ENCODE assay signal across 30 cellular contexts in genomic region chr11:19996591-19996990, GRCh38.
"Had no signal": no experiment of that assay in that cellular context is flagged by ENCODE, and none has a peak within 500 bp of the region (broad histone marks: within the 10 kb centered on the region; RNA-seq: fewer than 3 reads in every experiment).

No MANE protein-coding gene starts in this region.

- H3K4me1 ChIP-seq: parathyroid adenoma had no signal

- H3K9me3 Mint-ChIP-seq: activated CD4-positive, alpha-beta memory T cell treated with anti-CD3 and anti-CD28 coated beads for 36 hours; activated CD4-positive, alpha-beta T cell treated with anti-CD3 and anti-CD28 coated beads, Interleukin-2, amount 10 ng/mL, durations not matched to agents 24 days and 14 days; immature natural killer cell; stimulated activated effector memory CD8-positive, alpha-beta T cell treated with anti-CD3 and anti-CD28 coated beads, Interleukin-12 subunit alpha, Interleukin-12 subunit beta, amount 100 ng/mL, for 72 hours had no signal

- H3K4me1 Mint-ChIP-seq: activated CD4-positive, alpha-beta T cell treated with anti-CD3 and anti-CD28 coated beads, Interleukin-2, amount 10 ng/mL, durations not matched to agents 24 days and 14 days; stimulated activated effector memory CD8-positive, alpha-beta T cell treated with anti-CD3 and anti-CD28 coated beads, Interleukin-12 subunit alpha, Interleukin-12 subunit beta, amount 100 ng/mL, for 72 hours; T-helper 17 cell had no signal

- H3K27ac ChIP-seq: gastroesophageal sphincter, lower lobe of right lung, parathyroid adenoma, psoas muscle, sigmoid colon, thoracic aorta, upper lobe of right lung had no signal

- DNase-seq: activated CD4-positive, alpha-beta memory T cell treated with anti-CD3 and anti-CD28 coated beads for 36 hours; activated CD4-positive, alpha-beta T cell treated with anti-CD3 and anti-CD28 coated beads, Interleukin-2, amount 10 ng/mL, durations not matched to agents 24 days and 14 days; activated CD4-positive, CD25-positive, alpha-beta regulatory T cell treated with anti-CD3 and anti-CD28 coated beads, Interleukin-2, amount 50 U/mL, for 72 hours; activated CD8-positive, alpha-beta memory T cell treated with anti-CD3 and anti-CD28 coated beads, Interleukin-2, amount 50 U/mL, for 4 hours; activated gamma-delta T cell; activated naive CD4-positive, alpha-beta T cell treated with anti-CD3 and anti-CD28 coated beads, Interleukin-2, amount 50 U/mL, for 16 hours; activated T-cell treated with anti-CD3 and anti-CD28 coated beads, Interleukin-2, amount 50 U/mL, for 1 hour; anterior cingulate cortex; dorsolateral prefrontal cortex; effector memory CD4-positive, alpha-beta T cell; hippocampal formation; immature natural killer cell; kidney; left colon; lower lobe of right lung; mesendoderm; psoas muscle; sigmoid colon; small intestine; stimulated activated CD4-positive, alpha-beta T cell treated with anti-CD3 and anti-CD28 coated beads, Interleukin-4, amount 100 ng/mL, for 24 hours; SW 1271; T-helper 17 cell; T1000; upper lobe of right lung had no signal

- H3K4me3 Mint-ChIP-seq: activated CD4-positive, alpha-beta memory T cell treated with anti-CD3 and anti-CD28 coated beads for 36 hours; activated CD4-positive, alpha-beta T cell treated with anti-CD3 and anti-CD28 coated beads, Interleukin-2, amount 10 ng/mL, durations not matched to agents 24 days and 14 days; immature natural killer cell; stimulated activated effector memory CD8-positive, alpha-beta T cell treated with anti-CD3 and anti-CD28 coated beads, Interleukin-12 subunit alpha, Interleukin-12 subunit beta, amount 100 ng/mL, for 72 hours; stimulated activated naive CD8-positive, alpha-beta T cell treated with anti-CD3 and anti-CD28 coated beads, Interleukin-15, Interleukin-2, amounts not matched to agents 100 ng/mL and 50 ng/mL, for 24 hours; T-helper 17 cell had no signal

- H3K36me3 Mint-ChIP-seq: activated CD4-positive, alpha-beta memory T cell treated with anti-CD3 and anti-CD28 coated beads for 36 hours; stimulated activated effector memory CD8-positive, alpha-beta T cell treated with anti-CD3 and anti-CD28 coated beads, Interleukin-12 subunit alpha, Interleukin-12 subunit beta, amount 100 ng/mL, for 72 hours had no signal

- H3K36me3 ChIP-seq: lower lobe of right lung, upper lobe of right lung had no signal

- H3K27ac Mint-ChIP-seq: activated CD4-positive, alpha-beta memory T cell treated with anti-CD3 and anti-CD28 coated beads for 36 hours; activated CD4-positive, alpha-beta T cell treated with anti-CD3 and anti-CD28 coated beads, Interleukin-2, amount 10 ng/mL, durations not matched to agents 24 days and 14 days; immature natural killer cell; stimulated activated effector memory CD8-positive, alpha-beta T cell treated with anti-CD3 and anti-CD28 coated beads, Interleukin-12 subunit alpha, Interleukin-12 subunit beta, amount 100 ng/mL, for 72 hours; stimulated activated naive CD8-positive, alpha-beta T cell treated with anti-CD3 and anti-CD28 coated beads, Interleukin-15, Interleukin-2, amounts not matched to agents 100 ng/mL and 50 ng/mL, for 24 hours; T-helper 17 cell had no signal

- ATAC-seq: gastroesophageal sphincter; left colon; lower lobe of right lung; psoas muscle; stimulated activated effector memory CD8-positive, alpha-beta T cell treated with anti-CD3 and anti-CD28 coated beads, Interleukin-12 subunit alpha, Interleukin-12 subunit beta, amount 100 ng/mL, for 72 hours; T-helper 17 cell; upper lobe of right lung had no signal

- H3K4me3 ChIP-seq: coronary artery, dorsolateral prefrontal cortex, gastroesophageal sphincter, lower lobe of right lung, psoas muscle, sigmoid colon, thoracic aorta, upper lobe of right lung had no signal

- H3K27me3 ChIP-seq: dorsolateral prefrontal cortex, gastroesophageal sphincter, sigmoid colon, upper lobe of right lung had no signal

- H2AFZ ChIP-seq: parathyroid adenoma had no signal

- H3K79me2 ChIP-seq: parathyroid adenoma had no signal

- H3K27me3 Mint-ChIP-seq: activated CD4-positive, alpha-beta T cell treated with anti-CD3 and anti-CD28 coated beads, Interleukin-2, amount 10 ng/mL, durations not matched to agents 24 days and 14 days had no signal

- H3K9me3 ChIP-seq: gastroesophageal sphincter, lower lobe of right lung, psoas muscle, sigmoid colon, thoracic aorta, upper lobe of right lung had no signal
